Comparison of ENCODE assay signal across 8 cellular contexts in the genomic region with DNA sequence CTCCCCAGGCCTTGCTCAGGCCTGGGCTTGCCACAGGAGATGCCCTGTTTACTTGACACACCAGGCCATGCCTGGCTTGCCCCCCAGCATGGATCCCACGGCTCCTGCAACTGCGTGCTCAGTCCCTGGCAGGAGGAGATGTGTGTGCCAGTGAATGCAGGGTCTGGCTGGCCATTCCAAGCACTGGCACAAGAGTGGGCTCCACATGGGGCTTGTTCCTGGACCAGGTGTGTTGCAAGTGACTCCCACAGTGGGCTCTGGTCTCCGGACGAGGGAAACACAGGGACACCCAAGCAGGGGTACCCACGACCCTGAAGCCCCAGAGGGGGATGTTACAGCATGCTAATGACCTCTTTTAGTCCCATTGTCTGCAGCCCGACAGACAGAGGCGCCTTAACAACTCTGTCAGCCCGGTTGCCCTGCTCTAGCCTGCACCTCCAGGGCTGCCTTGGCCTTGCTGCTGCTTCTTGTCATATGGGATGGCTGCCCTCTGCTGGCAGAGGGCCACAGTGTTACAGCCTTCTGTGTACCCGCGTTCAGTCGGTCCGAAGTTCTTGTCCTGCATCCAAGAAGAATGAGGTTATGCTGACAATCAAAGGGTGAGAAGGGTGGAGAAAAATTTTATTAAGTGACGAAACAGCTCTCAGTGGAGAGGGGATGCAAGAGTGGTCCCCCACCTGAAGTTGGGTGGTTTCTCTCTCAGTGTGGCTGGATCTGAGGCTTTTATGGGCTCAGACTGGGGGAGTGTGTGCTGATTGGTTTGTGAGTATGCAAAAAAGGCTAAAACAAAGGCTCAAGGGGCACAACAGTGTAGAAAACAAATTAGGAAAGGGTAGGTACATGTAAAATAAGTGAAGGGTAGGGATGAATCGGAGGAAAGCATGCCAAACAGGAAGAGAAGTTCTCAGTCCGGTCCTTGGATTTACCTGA.
DNase-seq lines count a peak whose midpoint lies in the region; ATAC-seq and TF ChIP-seq lines count a peak whose summit lies in the region.

No MANE protein-coding gene starts in this region.

- H3K9ac ChIP-seq in endodermal cell (ENCODE audit: extremely low read depth, low read length, poor library complexity, severe bottlenecking), result no peak overlapping the region

- peaks cover 8% of the 10 kb centered on the region for H3K9me3 Mint-ChIP-seq in endodermal cell
- H3K9me3 Mint-ChIP-seq in natural killer cell treated with Interleukin-12 subunit alpha and Interleukin-12 subunit beta and Interleukin-15 and Interleukin-18, amount 100 ng/mL, for 72 hours, result no peaks in the 10 kb centered on the region

- DNase-seq in ELR (ENCODE audit: low read depth) (peak; percentile 61), HT1080 (ENCODE audit: low read depth) (peak; percentile 51), endodermal cell (peak; percentile 96)
- DNase-seq in natural killer cell treated with Interleukin-12 subunit alpha and Interleukin-12 subunit beta and Interleukin-15 and Interleukin-18, amount 100 ng/mL, for 72 hours (ENCODE audit: low spot score), result no peak

- H3K36me3 Mint-ChIP-seq in endodermal cell (ENCODE audit: low read depth), result peaks cover 7% of the 10 kb centered on the region
- H3K36me3 Mint-ChIP-seq in natural killer cell treated with Interleukin-12 subunit alpha and Interleukin-12 subunit beta and Interleukin-15 and Interleukin-18, amount 100 ng/mL, for 72 hours, result no peaks in the 10 kb centered on the region

- no peaks in the 10 kb centered on the region for H3K4me1 ChIP-seq in endodermal cell (ENCODE audit: control insufficient read depth, insufficient read depth, low read length)

- TF ChIP-seq CTCF in endodermal cell (conservative IDR thresholded peaks at IDR 0.05), result peak; percentile 90

- H3K36me3 ChIP-seq in endodermal cell (ENCODE audit: control insufficient read depth, insufficient read depth, low read length), result no peaks in the 10 kb centered on the region

- H3K27me3 Mint-ChIP-seq in endodermal cell (ENCODE audit: insufficient read depth), result no peaks in the 10 kb centered on the region
- no peaks in the 10 kb centered on the region for H3K27me3 Mint-ChIP-seq in natural killer cell treated with Interleukin-12 subunit alpha and Interleukin-12 subunit beta and Interleukin-15 and Interleukin-18, amount 100 ng/mL, for 72 hours

- H3K4me3 ChIP-seq in endodermal cell (ENCODE audit: low read length), result no peak overlapping the region

- whole genome bisulfite sequencing in endodermal cell (ENCODE audit: insufficient coverage in 1 of 2, insufficient read length in 1 of 2), 2 experiments, result 84 to 92% methylated on average over 11 to 15 of the region's 15 CpGs

- H3K4me3 Mint-ChIP-seq in endodermal cell, result no peak overlapping the region
- H3K4me3 Mint-ChIP-seq in natural killer cell treated with Interleukin-12 subunit alpha and Interleukin-12 subunit beta and Interleukin-15 and Interleukin-18, amount 100 ng/mL, for 72 hours, result no peak overlapping the region

- H3K4me1 Mint-ChIP-seq in endodermal cell, result no peaks in the 10 kb centered on the region
- H3K4me1 Mint-ChIP-seq in natural killer cell treated with Interleukin-12 subunit alpha and Interleukin-12 subunit beta and Interleukin-15 and Interleukin-18, amount 100 ng/mL, for 72 hours (ENCODE audit: low read depth in 2 of 2), result no peaks in the 10 kb centered on the region

- no peak overlapping the region for H3K27ac ChIP-seq in endodermal cell (ENCODE audit: low read depth, low read length)

- peak; percentile 38 to 59 for ATAC-seq in activated CD4-positive, CD25-positive, alpha-beta regulatory T cell treated with anti-CD3 and anti-CD28 coated beads, Interleukin-2, amount 50 U/mL, for 24 hours
- peak; percentile 51 to 69 for ATAC-seq in natural killer cell treated with Interleukin-12 subunit alpha and Interleukin-12 subunit beta and Interleukin-15 and Interleukin-18, amount 100 ng/mL, for 72 hours
- ATAC-seq in HG02588 (IDR thresholded peaks at IDR 0.05; ENCODE audit: unreplicated experiment) (no peak), HG03025 (IDR thresholded peaks at IDR 0.05; ENCODE audit: low FRiP score, unreplicated experiment) (no peak), HG03045 (IDR thresholded peaks at IDR 0.05; ENCODE audit: unreplicated experiment) (no peak)

- H3K9me3 ChIP-seq in endodermal cell (ENCODE audit: control insufficient read depth, low read length), result peaks cover 7% of the 10 kb centered on the region

- no peaks in the 10 kb centered on the region for H3K27me3 ChIP-seq in endodermal cell (ENCODE audit: control insufficient read depth, insufficient read depth, low read length, poor library complexity, severe bottlenecking)

- no peak overlapping the region for H3K27ac Mint-ChIP-seq in endodermal cell
- H3K27ac Mint-ChIP-seq in natural killer cell treated with Interleukin-12 subunit alpha and Interleukin-12 subunit beta and Interleukin-15 and Interleukin-18, amount 100 ng/mL, for 72 hours, result no peak overlapping the region

Comparison
In these comparisons a context has a peak if more than half of its experiments do, and no peak if none do; other contexts are left out.
1. ATAC-seq: peak in activated CD4-positive, CD25-positive, alpha-beta regulatory T cell treated with anti-CD3 and anti-CD28 coated beads, Interleukin-2, amount 50 U/mL, for 24 hours (2 of 2) and natural killer cell treated with Interleukin-12 subunit alpha and Interleukin-12 subunit beta and Interleukin-15 and Interleukin-18, amount 100 ng/mL, for 72 hours (2 of 2); none in HG02588 (single experiment), HG03025 (single experiment) and HG03045 (single experiment).